ENCODE assay signal across 8 cellular contexts in genomic region chr2:230865324-230865765, GRCh38. TPM values are rescaled to one million over a fixed set of nuclear protein-coding genes. Genes with fewer than 3 reads are reported as not detected.
A peak's percentile ranks its signal among the peaks of the same experiment; 100 is the strongest.
DNase-seq lines count a peak whose midpoint lies in the region; ATAC-seq and TF ChIP-seq lines count a peak whose summit lies in the region.

No MANE protein-coding gene starts in this region.

- H3K4me3 ChIP-seq in cardiac muscle cell, result peak overlapping the region; percentile 99
- H3K4me3 ChIP-seq in ascending aorta, result peak overlapping the region; percentile 84 to 96
- peak overlapping the region; percentile 53 to 80 (median 66) for H3K4me3 ChIP-seq in right lobe of liver

- peaks cover 56% of the 10 kb centered on the region for H3K4me1 ChIP-seq in cardiac muscle cell (ENCODE audit: low read depth)
- H3K4me1 ChIP-seq in ascending aorta, result peaks cover 3 to 13% of the 10 kb centered on the region in 2 donors
- H3K4me1 ChIP-seq in right lobe of liver, result no peaks in the 10 kb centered on the region

- H3K27me3 ChIP-seq in cardiac muscle cell (no peaks in the 10 kb centered on the region), ascending aorta (no peaks in the 10 kb centered on the region), right lobe of liver (no peaks in the 10 kb centered on the region)

- DNase-seq in cardiac muscle cell (ENCODE audit: low read depth in 1 of 2, low spot score in 1 of 2) (peak; percentile 29 to 52), Right ventricle myocardium inferior (ENCODE audit: missing footprints) (no peak), ascending aorta (ENCODE audit: low spot score in 2 of 2) (no peak), right lobe of liver (peak in 1 of 3 donors; percentile 38), type B pancreatic cell (ENCODE audit: extremely low spot score, unreplicated experiment) (no peak), NK-92 (lab: John Stamatoyannopoulos, UW; ENCODE audit: unreplicated experiment) (no peak)
- DNase-seq in activated effector memory CD4-positive, alpha-beta T cell treated with Interleukin-2 at 50 U/mL for 16 hours, result no peak
- no peak for DNase-seq in activated CD4-positive, alpha-beta T cell treated with anti-CD3 and anti-CD28 coated beads, Interleukin-2, amount 50 U/mL, for 1 hour

- TF ChIP-seq CTCF in cardiac muscle cell (IDR thresholded peaks at IDR 0.05; ENCODE audit: low read depth, low read length) (no peak), ascending aorta (IDR thresholded peaks at IDR 0.05) (no peak), right lobe of liver (IDR thresholded peaks at IDR 0.05) (no peak), type B pancreatic cell (conservative IDR thresholded peaks at IDR 0.05) (no peak)

- H3K27ac Mint-ChIP-seq in type B pancreatic cell, result peak overlapping the region; percentile 64

- H3K36me3 Mint-ChIP-seq in type B pancreatic cell, result no peaks in the 10 kb centered on the region

- ATAC-seq in Right ventricle myocardium inferior (no peak), right lobe of liver (no peak)

- no peak for TF ChIP-seq POLR2A in right lobe of liver (IDR thresholded peaks at IDR 0.05)

- H3K9me3 Mint-ChIP-seq in type B pancreatic cell, result no peaks in the 10 kb centered on the region

- intact Hi-C loops in Right ventricle myocardium inferior (cut with DNase I) (no loop called here), ascending aorta (cut with DNase I) (loop anchor here (2.0 to 5.0 kb wide), 3 partner anchors 121 to 192 kb away; partner anchors contain the start of genes CAB39 and PSMD1), right lobe of liver (cut with DNase I) (no loop called here)

- H3K4me1 Mint-ChIP-seq in type B pancreatic cell (ENCODE audit: unreplicated experiment), result peaks cover 49% of the 10 kb centered on the region

- no peaks in the 10 kb centered on the region for H3K36me3 ChIP-seq in cardiac muscle cell
- no peaks in the 10 kb centered on the region for H3K36me3 ChIP-seq in ascending aorta
- no peaks in the 10 kb centered on the region for H3K36me3 ChIP-seq in right lobe of liver

- no peaks in the 10 kb centered on the region for H3K9me3 ChIP-seq in cardiac muscle cell (ENCODE audit: low read depth)
- H3K9me3 ChIP-seq in ascending aorta, result no peaks in the 10 kb centered on the region
- H3K9me3 ChIP-seq in right lobe of liver, result no peaks in the 10 kb centered on the region

- 4% methylated on average over 14 of the region's 23 CpGs for WGBS in right lobe of liver (ENCODE audit: insufficient coverage, low coverage, low lambda C conversion rate, missing lambda C conversion rate)

- peak overlapping the region; percentile 96 for H3K4me3 Mint-ChIP-seq in type B pancreatic cell

- H3K27ac ChIP-seq in cardiac muscle cell (peak overlapping the region; percentile 92), ascending aorta (peak overlapping the region; percentile 38 to 57), right lobe of liver (peak overlapping the region in 1 of 3 donors; percentile 37)

- H3K27me3 Mint-ChIP-seq in type B pancreatic cell, result no peaks in the 10 kb centered on the region

RNA-seq across cellular contexts. Expression of gene ITM2C, which starts 0.6 kb away (rescaled TPM):
- total RNA-seq in cardiac muscle cell (389 and 411 TPM in 2 replicates), Right ventricle myocardium inferior (29.6 TPM), ascending aorta (84.9 TPM), right lobe of liver (10 to 100 TPM; 11.1 to 26.9 (median 24.2) TPM), type B pancreatic cell (ENCODE audit: low replicate concordance) (211 and 285 TPM in 2 replicates)
- polyA plus RNA-seq in cardiac muscle cell, result 484 and 536 TPM in 2 replicates

RNA-seq across cellular contexts. Expression of gene GPR55, which starts 59.7 kb away (rescaled TPM):
- total RNA-seq in cardiac muscle cell, result not detected in 2 replicates
- polyA plus RNA-seq in cardiac muscle cell, result not detected in 2 replicates
- total RNA-seq in Right ventricle myocardium inferior, result not detected
- total RNA-seq in ascending aorta, result not detected
- total RNA-seq in right lobe of liver, result under 1 TPM in 3 of 6 experiments, not detected in 3; 0.06 to 0.12 (median 0.07) TPM
- total RNA-seq in type B pancreatic cell (ENCODE audit: low replicate concordance), result 0.24 TPM in 1 of 2 replicates, not detected in the other

Comparison
In these comparisons a context has a peak if more than half of its experiments do, and no peak if none do; other contexts are left out.
1. DNase-seq: peak in cardiac muscle cell (2 of 2); none in Right ventricle myocardium inferior (single experiment), ascending aorta (0 of 2), type B pancreatic cell (single experiment), activated effector memory CD4-positive, alpha-beta T cell treated with Interleukin-2 at 50 U/mL for 16 hours (single experiment), activated CD4-positive, alpha-beta T cell treated with anti-CD3 and anti-CD28 coated beads, Interleukin-2, amount 50 U/mL, for 1 hour (single experiment) and NK-92 (single experiment).
2. Peak in every context shown above with its lines, with median percentiles within 50 percentile points of each other: H3K4me3 ChIP-seq.